Comparison of ENCODE assay signal across 20 cellular contexts in the genomic region with DNA sequence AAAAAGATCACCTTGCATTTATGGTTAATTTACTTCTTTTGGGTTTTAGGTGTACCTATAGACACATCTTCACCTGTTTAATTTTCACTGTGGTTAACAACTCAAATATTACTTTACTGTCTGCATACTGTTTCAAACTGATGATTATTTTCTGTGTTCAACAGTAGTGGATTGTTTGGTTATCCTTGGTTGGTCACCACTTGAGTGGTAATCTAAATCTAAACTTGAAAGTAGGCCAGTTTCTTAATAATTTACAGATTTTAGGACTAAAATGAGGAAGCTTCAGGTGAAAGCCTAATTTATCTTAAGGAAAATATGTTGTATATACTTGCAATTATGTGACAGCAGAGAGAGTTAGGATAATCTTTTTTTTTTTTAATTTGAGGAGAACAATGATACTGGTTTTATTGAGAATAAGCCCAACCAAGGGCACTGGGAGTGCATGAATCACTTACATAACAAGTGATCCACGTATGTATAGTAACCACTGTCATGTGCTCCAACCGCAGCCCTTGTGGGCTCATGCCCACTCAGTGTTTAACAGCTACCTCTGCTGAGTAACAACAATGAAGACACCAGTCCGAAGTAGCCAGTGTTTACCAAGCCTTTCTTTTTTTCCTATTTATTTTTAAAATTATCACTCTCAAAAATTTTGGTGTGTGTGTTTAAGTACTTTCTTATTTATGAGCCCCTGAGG. TPM values are rescaled to one million over a fixed set of nuclear protein-coding genes. Genes with fewer than 3 reads are reported as not detected.
DNase-seq lines count a peak whose midpoint lies in the region; ATAC-seq and TF ChIP-seq lines count a peak whose summit lies in the region.
"Had no signal": no experiment of that assay in that cellular context is flagged by ENCODE, and none has a peak within 500 bp of the region (broad histone marks: within the 10 kb centered on the region; RNA-seq: fewer than 3 reads in every experiment).

No MANE protein-coding gene starts in this region.

- H3K9me3 ChIP-seq in neural progenitor cell (ENCODE audit: low read depth), result no peaks in the 10 kb centered on the region
- H3K9me3 ChIP-seq: HAP-1, lower lobe of right lung, thyroid gland had no signal

- H3K4me3 Mint-ChIP-seq in progenitor cell of endocrine pancreas (ENCODE audit: low read depth) (no peak overlapping the region), neural progenitor cell (no peak overlapping the region)

- H3K27me3 Mint-ChIP-seq in progenitor cell of endocrine pancreas, result no peaks in the 10 kb centered on the region
- no peaks in the 10 kb centered on the region for H3K27me3 Mint-ChIP-seq in neural progenitor cell (ENCODE audit: insufficient read depth, low read depth)

- peaks cover 4% of the 10 kb centered on the region for H3K4me1 Mint-ChIP-seq in progenitor cell of endocrine pancreas (ENCODE audit: low read depth)
- H3K4me1 Mint-ChIP-seq in neural progenitor cell, result peaks cover 2% of the 10 kb centered on the region

- H3K36me3 ChIP-seq in brain microvascular endothelial cell (replicated peaks) (no peaks in the 10 kb centered on the region), neural progenitor cell (peaks cover 11% of the 10 kb centered on the region)
- H3K36me3 ChIP-seq: HAP-1 had no signal

- no peak overlapping the region for H3K9ac ChIP-seq in neural progenitor cell
- H3K9ac ChIP-seq: parathyroid adenoma had no signal

- peaks cover 5% of the 10 kb centered on the region for H3K9me3 Mint-ChIP-seq in progenitor cell of endocrine pancreas (ENCODE audit: low read depth)
- H3K9me3 Mint-ChIP-seq in neural progenitor cell, result peaks cover 20% of the 10 kb centered on the region
- H3K9me3 Mint-ChIP-seq: activated T-helper 2 cell treated with anti-CD3 and anti-CD28 coated beads, Interferon-gamma antibody, Interleukin-2, Interleukin-4, amounts not matched to agents 10 μg/mL and 5 μg/mL and 100 μg/mL, durations not matched to agents 14 hours and 24 hours and 36 hours had no signal

- DNase-seq in SK-MEL-5 (ENCODE audit: low read depth, low spot score) (peak; percentile 6), progenitor cell of endocrine pancreas (ENCODE audit: low spot score, unreplicated experiment) (no peak), NCI-H1417 (lab: John Stamatoyannopoulos, UW) (no peak), brain microvascular endothelial cell (no peak), neural progenitor cell (ENCODE audit: low spot score) (no peak)
- DNase-seq: activated CD4-positive, CD25-positive, alpha-beta regulatory T cell; activated CD8-positive, alpha-beta memory T cell treated with anti-CD3 and anti-CD28 coated beads for 24 hours; amygdala; lower lobe of right lung; NCI-H1436; SHP77 treated with DMSO at 0.1 percent for 48 hours; small intestine; stimulated activated CD4-positive, alpha-beta T cell treated with anti-CD3 and anti-CD28 coated beads, Interleukin-4, amount 100 ng/mL, for 4 hours had no signal

- H3K27ac Mint-ChIP-seq in progenitor cell of endocrine pancreas (peak overlapping the region; percentile 17), neural progenitor cell (no peak overlapping the region)
- H3K27ac Mint-ChIP-seq: activated T-helper 2 cell treated with anti-CD3 and anti-CD28 coated beads, Interferon-gamma antibody, Interleukin-2, Interleukin-4, amounts not matched to agents 10 μg/mL and 5 μg/mL and 100 μg/mL, durations not matched to agents 14 hours and 24 hours and 36 hours had no signal

- no peaks in the 10 kb centered on the region for H3K79me2 ChIP-seq in neural progenitor cell (ENCODE audit: low read depth)
- H3K79me2 ChIP-seq: parathyroid adenoma had no signal

- TF ChIP-seq CTCF in progenitor cell of endocrine pancreas (IDR thresholded peaks at IDR 0.05; ENCODE audit: unreplicated experiment), result no peak
- no peak for TF ChIP-seq CTCF in brain microvascular endothelial cell (IDR thresholded peaks at IDR 0.05; ENCODE audit: low read depth, low read length, missing control alignments)
- TF ChIP-seq CTCF in neural progenitor cell (IDR thresholded peaks at IDR 0.05), result no peak

- peak; percentile 69 for ATAC-seq in GM19395 (IDR thresholded peaks at IDR 0.05; ENCODE audit: unreplicated experiment)
- ATAC-seq in HG03064 (IDR thresholded peaks at IDR 0.05; ENCODE audit: low read depth, unreplicated experiment), result peak; percentile 73
- ATAC-seq: K562, lower lobe of right lung had no signal

- in situ Hi-C loops in SK-MEL-5 (cut with HindIII; ENCODE audit: low pct_unique_long_range_greater_than_20kb, low sequenced_read_pairs), result no loop called here
- in situ Hi-C loops in brain microvascular endothelial cell (cut with HindIII; ENCODE audit: low pct_ligation_motif_present, low sequenced_read_pairs), result no loop called here

- peaks cover 64% of the 10 kb centered on the region for H3K36me3 Mint-ChIP-seq in progenitor cell of endocrine pancreas (ENCODE audit: insufficient read depth)
- peaks cover 58% of the 10 kb centered on the region for H3K36me3 Mint-ChIP-seq in neural progenitor cell

- no peaks in the 10 kb centered on the region for H4K20me1 ChIP-seq in neural progenitor cell (ENCODE audit: low read depth)

- H3K4me3 ChIP-seq in brain microvascular endothelial cell (ENCODE audit: low read depth, low read length) (no peak overlapping the region), neural progenitor cell (no peak overlapping the region)
- H3K4me3 ChIP-seq: HAP-1, K562, lower lobe of right lung, thyroid gland had no signal

- H3K27me3 ChIP-seq in brain microvascular endothelial cell (replicated peaks) (no peaks in the 10 kb centered on the region), neural progenitor cell (no peaks in the 10 kb centered on the region)
- H3K27me3 ChIP-seq: thyroid gland had no signal

- no peak overlapping the region for H2AFZ ChIP-seq in neural progenitor cell (replicated peaks)
- H2AFZ ChIP-seq: parathyroid adenoma had no signal

- H3K4me2 ChIP-seq in neural progenitor cell, result no peak overlapping the region

- no peaks in the 10 kb centered on the region for H3F3A ChIP-seq in neural progenitor cell (ENCODE audit: low read depth)

- H3K27ac ChIP-seq in brain microvascular endothelial cell (no peak overlapping the region), neural progenitor cell (no peak overlapping the region)
- H3K27ac ChIP-seq: lower lobe of right lung, parathyroid adenoma, thyroid gland had no signal

- no peaks in the 10 kb centered on the region for H3K4me1 ChIP-seq in neural progenitor cell
- H3K4me1 ChIP-seq: lower lobe of right lung, parathyroid adenoma, thyroid gland had no signal

RNA-seq across cellular contexts. Expression of a gene that starts 31.0 kb away (rescaled TPM):
- total RNA-seq in SK-MEL-5 (2014; rRNA removed; shearing (Covaris generic)), result 19.6 and 20.3 TPM in 2 replicates
- 10.4 and 14.2 TPM in 2 replicates for polyA plus RNA-seq in SK-MEL-5 (2015; cell fraction: cytosol; rRNA removed)
- 7.6 and 15.4 TPM in 2 replicates for polyA plus RNA-seq in SK-MEL-5 (2015; cell fraction: nucleus; rRNA removed)
- 13.0 and 14.9 TPM in 2 replicates for total RNA-seq in progenitor cell of endocrine pancreas
- 5.2 and 7.1 TPM in 2 replicates for total RNA-seq in neural progenitor cell (ENCODE audit: low replicate concordance)
